ENCODE assay signal across 8 cellular contexts in genomic region chr16:22372882-22373661, GRCh38. TPM values are rescaled to one million over a fixed set of nuclear protein-coding genes. Genes with fewer than 3 reads are reported as not detected.
DNase-seq lines count a peak whose midpoint lies in the region; ATAC-seq and TF ChIP-seq lines count a peak whose summit lies in the region.

No MANE protein-coding gene starts in this region.

- peak; percentile 77 for DNase-seq in activated CD4-positive, alpha-beta T cell treated with anti-CD3 and anti-CD28 coated beads, Interleukin-2, amount 10 ng/mL, durations not matched to agents 24 days and 14 days
- DNase-seq in activated CD4-positive, alpha-beta T cell treated with anti-CD3 and anti-CD28 coated beads for 48 hours, result no peak
- DNase-seq in left lung (no peak), thyroid gland (no peak)

- peak overlapping the region; percentile 98 for H3K4me3 Mint-ChIP-seq in activated CD4-positive, alpha-beta T cell treated with anti-CD3 and anti-CD28 coated beads, Interleukin-2, amount 10 ng/mL, durations not matched to agents 24 days and 14 days
- peak overlapping the region; percentile 97 for H3K4me3 Mint-ChIP-seq in activated naive CD8-positive, alpha-beta T cell

- H3K4me1 Mint-ChIP-seq in activated CD4-positive, alpha-beta T cell treated with anti-CD3 and anti-CD28 coated beads, Interleukin-2, amount 10 ng/mL, durations not matched to agents 24 days and 14 days, result peaks cover 50% of the 10 kb centered on the region
- peaks cover 59% of the 10 kb centered on the region for H3K4me1 Mint-ChIP-seq in activated naive CD8-positive, alpha-beta T cell (ENCODE audit: low read depth)

- 27 to 39% methylated on average over 14 of the region's 14 CpGs for WGBS in thyroid gland, 2 donors

- H3K27ac ChIP-seq in left lung, result peak overlapping the region; percentile 82 to 88
- peak overlapping the region; percentile 89 to 95 (median 91) for H3K27ac ChIP-seq in thyroid gland

- H3K36me3 ChIP-seq in left lung (no peaks in the 10 kb centered on the region), thyroid gland (no peaks in the 10 kb centered on the region)

- H3K9me3 Mint-ChIP-seq in activated CD4-positive, alpha-beta T cell treated with anti-CD3 and anti-CD28 coated beads, Interleukin-2, amount 10 ng/mL, durations not matched to agents 24 days and 14 days, result no peaks in the 10 kb centered on the region
- no peaks in the 10 kb centered on the region for H3K9me3 Mint-ChIP-seq in activated naive CD8-positive, alpha-beta T cell (ENCODE audit: low read depth)

- H3K36me3 Mint-ChIP-seq in activated CD4-positive, alpha-beta T cell treated with anti-CD3 and anti-CD28 coated beads, Interleukin-2, amount 10 ng/mL, durations not matched to agents 24 days and 14 days (ENCODE audit: low read depth), result peaks cover 27% of the 10 kb centered on the region
- no peaks in the 10 kb centered on the region for H3K36me3 Mint-ChIP-seq in activated naive CD8-positive, alpha-beta T cell

- no peak for ATAC-seq in left lung
- no peak for ATAC-seq in HG03469 (IDR thresholded peaks at IDR 0.05; ENCODE audit: unreplicated experiment)
- no peak for ATAC-seq in HG03039 (IDR thresholded peaks at IDR 0.05; ENCODE audit: unreplicated experiment)
- no peak for ATAC-seq in GM21367 (IDR thresholded peaks at IDR 0.05; ENCODE audit: unreplicated experiment)

- H3K27me3 ChIP-seq in left lung (no peaks in the 10 kb centered on the region), thyroid gland (no peaks in the 10 kb centered on the region)

- H3K4me1 ChIP-seq in left lung, result peaks cover 31 to 72% of the 10 kb centered on the region in 2 donors
- peaks cover 45 to 48% of the 10 kb centered on the region in 2 donors for H3K4me1 ChIP-seq in thyroid gland

- TF ChIP-seq CTCF in left lung (IDR thresholded peaks at IDR 0.05) (no peak), thyroid gland (IDR thresholded peaks at IDR 0.05) (no peak)

- intact Hi-C loops in activated CD4-positive, alpha-beta T cell treated with anti-CD3 and anti-CD28 coated beads, Interleukin-2, amount 10 ng/mL, durations not matched to agents 24 days and 14 days (cut with micrococcal nuclease), result loop anchor here (5.0 kb wide), 1 partner anchor 36 kb away; no protein-coding TSS in a partner anchor
- intact Hi-C loops in left lung (cut with DNase I), result no loop called here
- intact Hi-C loops in thyroid gland (cut with DNase I), result no loop called here

- no peak for TF ChIP-seq POLR2A in thyroid gland (IDR thresholded peaks at IDR 0.05)

- H3K9me3 ChIP-seq in left lung (no peaks in the 10 kb centered on the region), thyroid gland (no peaks in the 10 kb centered on the region)

- H3K4me3 ChIP-seq in left lung (peak overlapping the region; percentile 80 to 92), thyroid gland (replicated peaks in 1 of 3) (peak overlapping the region; percentile 48 to 93 (median 85))

- H3K27me3 Mint-ChIP-seq in activated CD4-positive, alpha-beta T cell treated with anti-CD3 and anti-CD28 coated beads, Interleukin-2, amount 10 ng/mL, durations not matched to agents 24 days and 14 days, result peaks cover 2% of the 10 kb centered on the region
- no peaks in the 10 kb centered on the region for H3K27me3 Mint-ChIP-seq in activated naive CD8-positive, alpha-beta T cell

- H3K27ac Mint-ChIP-seq in activated CD4-positive, alpha-beta T cell treated with anti-CD3 and anti-CD28 coated beads, Interleukin-2, amount 10 ng/mL, durations not matched to agents 24 days and 14 days, result peak overlapping the region; percentile 95
- peak overlapping the region; percentile 94 for H3K27ac Mint-ChIP-seq in activated naive CD8-positive, alpha-beta T cell

RNA-seq across cellular contexts. Expression of gene CDR2, which starts 1.3 kb away (rescaled TPM):
- 38.2 and 40.9 TPM in 2 replicates for total RNA-seq in activated CD4-positive, alpha-beta T cell treated with anti-CD3 and anti-CD28 coated beads, Interleukin-2, amount 10 ng/mL, durations not matched to agents 24 days and 14 days
- 10 to 100 TPM; 17.3 to 18.7 TPM for total RNA-seq in left lung
- total RNA-seq in thyroid gland, result 10 to 100 TPM; 55.5 to 92.8 (median 79.2) TPM
